Comparison of ENCODE assay signal across 14 cellular contexts in the genomic region with DNA sequence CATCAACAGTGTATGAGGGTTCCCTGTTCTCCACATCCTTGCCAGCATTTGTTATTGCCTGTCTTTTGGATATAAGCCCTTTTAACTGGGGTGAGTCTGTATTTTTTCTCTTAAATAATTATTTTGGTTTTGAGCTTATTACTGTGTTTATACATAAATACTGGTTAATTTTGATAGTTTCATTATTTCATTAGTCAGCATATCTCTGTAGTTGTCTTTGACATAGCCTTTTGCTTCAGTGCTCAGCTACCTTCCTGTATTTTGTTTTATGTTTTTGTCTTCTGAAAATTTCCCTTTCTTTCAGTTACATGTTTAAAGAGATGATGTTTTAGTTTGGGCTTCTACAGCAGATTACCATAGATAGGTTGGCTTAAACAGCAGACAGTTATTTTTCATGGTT.
A peak's percentile ranks its signal among the peaks of the same experiment; 100 is the strongest.
DNase-seq lines count a peak whose midpoint lies in the region; ATAC-seq, FAIRE-seq and TF ChIP-seq lines count a peak whose summit lies in the region.
"Had no signal": no experiment of that assay in that cellular context is flagged by ENCODE, and none has a peak within 500 bp of the region (broad histone marks: within the 10 kb centered on the region; RNA-seq: fewer than 3 reads in every experiment).

No MANE protein-coding gene starts in this region.

- peaks cover 10% of the 10 kb centered on the region for H3K4me1 Mint-ChIP-seq in activated naive CD8-positive, alpha-beta T cell treated with anti-CD3 and anti-CD28 coated beads for 36 hours
- H3K4me1 Mint-ChIP-seq: GM23338 had no signal

- H3K9me3 Mint-ChIP-seq in activated naive CD8-positive, alpha-beta T cell treated with anti-CD3 and anti-CD28 coated beads for 36 hours, result peaks cover 10% of the 10 kb centered on the region
- H3K9me3 Mint-ChIP-seq: GM23338 had no signal

- H4K20me1 ChIP-seq in BLaER1 (no peaks in the 10 kb centered on the region), DND-41 (ENCODE audit: insufficient read depth, low read length) (no peaks in the 10 kb centered on the region), Loucy (ENCODE audit: insufficient read depth, low read length, poor library complexity, severe bottlenecking) (no peaks in the 10 kb centered on the region), H1 (replicated peaks in 1 of 2; ENCODE audit: control insufficient read depth in 1 of 2, insufficient read depth in 2 of 2, low read length in 2 of 2) (no peaks in the 10 kb centered on the region)

- no peak for TF ChIP-seq EP300 in H1 (IDR thresholded peaks at IDR 0.05; ENCODE audit: borderline replicate concordance in 1 of 2, low read depth in 2 of 2, low read length in 2 of 2)

- POLR2A ChIA-PET in H1 (lab: Charles Lee; ENCODE audit: partially characterized antibody), result no interaction called here

- no peak overlapping the region for H3K4me3 ChIP-seq in BLaER1
- H3K4me3 ChIP-seq in DND-41 (ENCODE audit: low read depth in 1 of 2, low read length in 2 of 2), result no peak overlapping the region
- peak overlapping the region; percentile 34 for H3K4me3 ChIP-seq in Loucy (ENCODE audit: low read length, poor library complexity, severe bottlenecking)
- no peak overlapping the region for H3K4me3 ChIP-seq in H1 (ENCODE audit: extremely low read depth in 1 of 4, insufficient read depth in 2 of 4, low read depth in 3 of 4, low read length in 4 of 4)
- H3K4me3 ChIP-seq: GM23338, HAP-1 had no signal

- H3K9me3 ChIP-seq in BLaER1 (peaks cover 11% of the 10 kb centered on the region), DND-41 (ENCODE audit: insufficient read depth, low read length, severe bottlenecking) (no peaks in the 10 kb centered on the region), Loucy (ENCODE audit: insufficient read depth, low read depth, low read length) (no peaks in the 10 kb centered on the region), H1 (ENCODE audit: insufficient read depth in 2 of 2, low read depth in 1 of 2, low read length in 1 of 2) (no peaks in the 10 kb centered on the region)
- H3K9me3 ChIP-seq: HAP-1 had no signal

- no peak overlapping the region for H3K14ac ChIP-seq in H1 (ENCODE audit: insufficient read length)

- H3K4me3 Mint-ChIP-seq in activated naive CD8-positive, alpha-beta T cell treated with anti-CD3 and anti-CD28 coated beads for 36 hours, result no peak overlapping the region
- H3K4me3 Mint-ChIP-seq: CD4-positive, CD25-positive, alpha-beta regulatory T cell; GM23338 had no signal

- no peak overlapping the region for H4K91ac ChIP-seq in H1 (replicated peaks; ENCODE audit: insufficient read length, low read length)

- H3K4me2 ChIP-seq in BLaER1 (peak overlapping the region; percentile 67), DND-41 (ENCODE audit: insufficient read depth, low read length) (no peak overlapping the region), Loucy (ENCODE audit: low read depth, low read length, poor library complexity, severe bottlenecking) (peak overlapping the region; percentile 63), H1 (ENCODE audit: insufficient read depth in 1 of 2, low read depth in 2 of 2, low read length in 2 of 2) (no peak overlapping the region)
- H3K4me2 ChIP-seq: GM23338 had no signal

- no peak for ATAC-seq in DND-41 (ENCODE audit: insufficient read depth, low read depth)
- no peak for ATAC-seq in GM18519 (IDR thresholded peaks at IDR 0.05; ENCODE audit: low FRiP score, unreplicated experiment)
- ATAC-seq: GM23338 had no signal

- H3K27me3 Mint-ChIP-seq in activated naive CD8-positive, alpha-beta T cell treated with anti-CD3 and anti-CD28 coated beads for 36 hours, result no peaks in the 10 kb centered on the region
- H3K27me3 Mint-ChIP-seq: CD4-positive, CD25-positive, alpha-beta regulatory T cell had no signal

- H3K79me2 ChIP-seq in DND-41 (ENCODE audit: insufficient read depth, low read length) (no peaks in the 10 kb centered on the region), Loucy (ENCODE audit: insufficient read depth, low read length) (peaks cover 5% of the 10 kb centered on the region; the same call in 1 of the 2 replicates), H1 (ENCODE audit: control insufficient read depth in 1 of 2, insufficient read depth in 2 of 2, low read length in 2 of 2) (peaks cover 0 to 8% of the 10 kb centered on the region in 2 experiments; a peak in 1 of 4 replicates)

- H3K4ac ChIP-seq in H1 (replicated peaks; ENCODE audit: insufficient read length, low read depth, low read length), result no peak overlapping the region

- no peak overlapping the region for H2BK15ac ChIP-seq in H1 (ENCODE audit: low read length)

- H3K56ac ChIP-seq in H1 (replicated peaks; ENCODE audit: insufficient read length, low read depth, low read length), result no peak overlapping the region

- no peaks in the 10 kb centered on the region for H3K36me3 ChIP-seq in BLaER1
- H3K36me3 ChIP-seq in DND-41 (ENCODE audit: insufficient read depth, low read length), result no peaks in the 10 kb centered on the region
- no peaks in the 10 kb centered on the region for H3K36me3 ChIP-seq in Loucy (ENCODE audit: insufficient read depth, low read length)
- H3K36me3 ChIP-seq in H1 (ENCODE audit: control insufficient read depth in 2 of 4, insufficient read depth in 4 of 4, low read length in 3 of 4), result no peaks in the 10 kb centered on the region; a peak in 1 of 8 replicates
- H3K36me3 ChIP-seq: HAP-1 had no signal

- H2BK120ac ChIP-seq in H1 (replicated peaks; ENCODE audit: low read depth, low read length), result no peak overlapping the region

- no peak for TF ChIP-seq RAD21 in H1 (IDR thresholded peaks at IDR 0.05 in 1 of 2, conservative IDR thresholded peaks at IDR 0.05 in 1 of 2; ENCODE audit: low read depth in 2 of 2, low read length in 2 of 2)

- H3K4me1 ChIP-seq in BLaER1 (peaks cover 13% of the 10 kb centered on the region), DND-41 (ENCODE audit: insufficient read depth, low read length) (peaks cover 10% of the 10 kb centered on the region; the same call in 1 of the 2 replicates), Loucy (ENCODE audit: insufficient read depth, low read length, poor library complexity, severe bottlenecking) (peaks cover 19% of the 10 kb centered on the region), H1 (replicated peaks in 1 of 4; ENCODE audit: control insufficient read depth in 3 of 4, insufficient read depth in 4 of 4, low read length in 3 of 4) (no peaks in the 10 kb centered on the region)

- no peak overlapping the region for H3K27ac Mint-ChIP-seq in activated naive CD8-positive, alpha-beta T cell treated with anti-CD3 and anti-CD28 coated beads for 36 hours
- H3K27ac Mint-ChIP-seq: GM23338 had no signal

- CTCF ChIA-PET in H1 (lab: Charles Lee; ENCODE audit: partially characterized antibody), result interaction anchor here (1.4 kb wide), 1 partner anchor 8 kb away, joined by 3 read pairs; no protein-coding TSS in a partner anchor

- H3K9me2 ChIP-seq in Loucy (replicated peaks; ENCODE audit: low read depth, low read length), result no peaks in the 10 kb centered on the region

- no peak for TF ChIP-seq CTCF in DND-41 (IDR thresholded peaks at IDR 0.05; ENCODE audit: borderline replicate concordance, extremely low read depth, low read length, poor library complexity, severe bottlenecking)
- no peak for TF ChIP-seq CTCF in Loucy (conservative IDR thresholded peaks at IDR 0.05; ENCODE audit: low read length)
- no peak for TF ChIP-seq CTCF in H1 (IDR thresholded peaks at IDR 0.05; ENCODE audit: control extremely low read depth in 1 of 3, insufficient read depth in 1 of 3, low read depth in 1 of 3, low read length in 3 of 3)

- H2AK5ac ChIP-seq in H1 (ENCODE audit: low read depth, low read length), result no peak overlapping the region

- H3K27me3 ChIP-seq in BLaER1 (no peaks in the 10 kb centered on the region), DND-41 (ENCODE audit: insufficient read depth, low read length, poor library complexity) (no peaks in the 10 kb centered on the region), Loucy (ENCODE audit: insufficient read depth, low read length, poor library complexity, severe bottlenecking) (no peaks in the 10 kb centered on the region), H1 (replicated peaks in 1 of 4; ENCODE audit: control insufficient read depth in 3 of 4, extremely low read depth in 1 of 4, insufficient read depth in 3 of 4, low read length in 3 of 4) (no peaks in the 10 kb centered on the region)

- no peak for TF ChIP-seq POLR2A in H1 (IDR thresholded peaks at IDR 0.05; ENCODE audit: control extremely low read depth in 1 of 2, low read depth in 2 of 2, low read length in 2 of 2)

- H3K23me2 ChIP-seq in H1 (ENCODE audit: low read depth, low read length), result no peaks in the 10 kb centered on the region

- H3K79me1 ChIP-seq in H1 (ENCODE audit: low read depth, low read length), result no peaks in the 10 kb centered on the region; the same call in 1 of the 2 replicates

- no peak overlapping the region for H2AFZ ChIP-seq in DND-41 (ENCODE audit: low read depth, low read length)
- peak overlapping the region; percentile 36 for H2AFZ ChIP-seq in Loucy (ENCODE audit: low read length)
- H2AFZ ChIP-seq in H1 (ENCODE audit: low read length), result no peak overlapping the region
- H2AFZ ChIP-seq: GM23338 had no signal

- peaks cover 22% of the 10 kb centered on the region for H3K36me3 Mint-ChIP-seq in activated naive CD8-positive, alpha-beta T cell treated with anti-CD3 and anti-CD28 coated beads for 36 hours

- H3K9ac ChIP-seq in BLaER1 (no peak overlapping the region; the same call in 1 of the 2 replicates), DND-41 (ENCODE audit: low read depth, low read length) (no peak overlapping the region), Loucy (ENCODE audit: low read depth, low read length, poor library complexity, severe bottlenecking) (peak overlapping the region; percentile 9), H1 (replicated peaks in 1 of 4; ENCODE audit: extremely low read depth in 1 of 4, low read depth in 3 of 4, low read length in 3 of 4) (no peak overlapping the region)

- H2BK20ac ChIP-seq in H1 (ENCODE audit: low read length), result no peak overlapping the region

- no peak overlapping the region for H4K8ac ChIP-seq in H1 (ENCODE audit: extremely low read depth, insufficient read depth, low read length)

- DNase-seq in DND-41 (no peak), H1 (ENCODE audit: low read depth in 1 of 2, low spot score in 2 of 2) (no peak), inferior parietal cortex (ENCODE audit: extremely low spot score) (no peak)
- DNase-seq in activated naive CD8-positive, alpha-beta T cell treated with anti-CD3 and anti-CD28 coated beads for 36 hours, result no peak
- DNase-seq in activated CD8-positive, alpha-beta memory T cell treated with anti-CD3 and anti-CD28 coated beads, Interleukin-2, amount 50 U/mL, for 48 hours, result no peak
- DNase-seq: CD4-positive, CD25-positive, alpha-beta regulatory T cell; DMS53; KG1 had no signal

- no peak overlapping the region for H2BK5ac ChIP-seq in H1 (ENCODE audit: low read depth, low read length)

- H3K18ac ChIP-seq in H1 (ENCODE audit: extremely low read depth, low read length), result no peak overlapping the region

- peaks cover 2% of the 10 kb centered on the region; the same call in 1 of the 2 replicates for H3F3A ChIP-seq in Loucy (ENCODE audit: low read depth)

- no peak overlapping the region for H4K5ac ChIP-seq in H1 (ENCODE audit: insufficient read length, low read depth, low read length)

- no peak overlapping the region for H3K23ac ChIP-seq in H1 (ENCODE audit: insufficient read length)

- no peak for FAIRE-seq in H1 (lab: Jason Lieb, UNC)

- H2BK12ac ChIP-seq in H1 (ENCODE audit: low read depth, low read length), result no peak overlapping the region

- H3K27ac ChIP-seq in BLaER1, result peak overlapping the region; percentile 44; the same call in 1 of the 2 replicates
- peak overlapping the region; percentile 37; the same call in 1 of the 2 replicates for H3K27ac ChIP-seq in DND-41 (ENCODE audit: low read length)
- no peak overlapping the region for H3K27ac ChIP-seq in H1 (ENCODE audit: low read depth, low read length)
- H3K27ac ChIP-seq: HL-60 had no signal

Comparison
In these comparisons a context has a peak if more than half of its experiments do, and no peak if none do; other contexts are left out.
1. H3K4me2 ChIP-seq: peak in BLaER1 (single experiment) and Loucy (single experiment); none in DND-41 (single experiment) and H1 (0 of 2).